Comparison of ENCODE assay signal across 8 cellular contexts in the genomic region with DNA sequence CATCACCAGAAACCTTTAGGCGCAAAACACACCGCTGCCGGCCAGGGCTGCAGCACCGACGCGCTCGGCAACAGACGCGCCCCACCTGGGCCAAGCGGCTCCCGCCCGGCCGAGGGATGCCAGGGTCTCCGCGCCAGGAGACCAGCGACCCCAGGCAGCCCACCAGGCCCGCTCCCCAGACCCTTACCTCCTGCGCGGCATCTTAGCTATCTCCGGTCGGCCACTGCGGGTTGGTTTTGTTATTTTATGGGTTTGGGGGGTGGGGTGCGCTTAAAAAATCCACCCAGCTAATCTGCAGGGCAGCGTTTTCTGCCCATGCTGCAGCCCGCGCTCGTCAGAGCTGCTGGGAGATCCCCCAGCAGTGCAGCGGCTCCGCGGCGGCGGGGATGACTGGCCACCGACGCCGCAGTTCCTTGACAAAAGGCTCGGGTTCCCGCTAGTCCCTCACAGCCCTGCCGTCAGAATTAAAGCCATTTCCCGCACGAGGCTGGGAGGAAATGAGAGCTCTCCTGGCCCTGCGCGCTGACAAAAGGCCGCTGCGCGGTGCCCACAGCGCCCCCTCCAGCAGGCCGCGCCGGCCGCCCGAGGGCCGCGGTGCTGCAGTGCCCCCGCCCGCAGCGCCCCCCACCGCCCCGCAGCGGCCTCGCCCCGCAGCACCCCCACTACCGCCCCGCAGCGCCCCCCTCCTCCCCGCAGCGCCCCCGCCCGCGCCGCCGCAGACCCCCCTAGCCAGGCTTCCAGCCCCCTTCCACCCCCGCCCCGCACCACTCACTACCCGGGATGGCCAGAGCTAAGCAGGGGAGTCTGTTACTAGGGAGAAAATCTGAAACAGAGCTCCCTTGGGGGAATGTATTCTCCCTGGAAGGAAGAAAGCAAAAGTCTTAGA. TPM values are rescaled to one million over a fixed set of nuclear protein-coding genes. Genes with fewer than 3 reads are reported as not detected.
DNase-seq lines count a peak whose midpoint lies in the region; ATAC-seq, FAIRE-seq and TF ChIP-seq lines count a peak whose summit lies in the region.

A gene with protein sequence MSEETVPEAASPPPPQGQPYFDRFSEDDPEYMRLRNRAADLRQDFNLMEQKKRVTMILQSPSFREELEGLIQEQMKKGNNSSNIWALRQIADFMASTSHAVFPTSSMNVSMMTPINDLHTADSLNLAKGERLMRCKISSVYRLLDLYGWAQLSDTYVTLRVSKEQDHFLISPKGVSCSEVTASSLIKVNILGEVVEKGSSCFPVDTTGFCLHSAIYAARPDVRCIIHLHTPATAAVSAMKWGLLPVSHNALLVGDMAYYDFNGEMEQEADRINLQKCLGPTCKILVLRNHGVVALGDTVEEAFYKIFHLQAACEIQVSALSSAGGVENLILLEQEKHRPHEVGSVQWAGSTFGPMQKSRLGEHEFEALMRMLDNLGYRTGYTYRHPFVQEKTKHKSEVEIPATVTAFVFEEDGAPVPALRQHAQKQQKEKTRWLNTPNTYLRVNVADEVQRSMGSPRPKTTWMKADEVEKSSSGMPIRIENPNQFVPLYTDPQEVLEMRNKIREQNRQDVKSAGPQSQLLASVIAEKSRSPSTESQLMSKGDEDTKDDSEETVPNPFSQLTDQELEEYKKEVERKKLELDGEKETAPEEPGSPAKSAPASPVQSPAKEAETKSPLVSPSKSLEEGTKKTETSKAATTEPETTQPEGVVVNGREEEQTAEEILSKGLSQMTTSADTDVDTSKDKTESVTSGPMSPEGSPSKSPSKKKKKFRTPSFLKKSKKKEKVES (minus strand): TSS at position 502 of the 886 bp plus-strand sequence. CDS start 61,792 bp downstream, outside the sequence.

- peaks cover 9% of the 10 kb centered on the region for H3K4me1 ChIP-seq in CD8-positive, alpha-beta T cell (ENCODE audit: insufficient read depth, low read length)
- peaks cover 2 to 12% of the 10 kb centered on the region in 2 experiments; a peak in 4 of 5 replicates for H3K4me1 ChIP-seq in K562 (replicated peaks in 1 of 2; ENCODE audit: control insufficient read depth in 2 of 2, insufficient read depth in 2 of 2, low read length in 2 of 2)

- no peaks in the 10 kb centered on the region for H3K9me3 Mint-ChIP-seq in CD8-positive, alpha-beta T cell

- TF ChIP-seq RAD21 in K562 (CRISPR knock-in tag; conservative IDR thresholded peaks at IDR 0.05 in 1 of 2, IDR thresholded peaks at IDR 0.05 in 1 of 2): peak; percentile 21 to 64; a peak in 3 of 4 replicates

- H3K9me3 ChIP-seq in CD8-positive, alpha-beta T cell (ENCODE audit: low read length): no peaks in the 10 kb centered on the region
- H3K9me3 ChIP-seq in K562 (replicated peaks; ENCODE audit: control insufficient read depth, insufficient read depth, low read depth, low read length): no peaks in the 10 kb centered on the region

- CTCF ChIA-PET in CD8-positive, alpha-beta T cell (lab: Charles Lee): interaction anchor here (0.6 to 1.6 kb wide), 14 partner anchors 9 to 417 kb away, joined by 3 to 7 read pairs (median 4); no protein-coding TSS in a partner anchor
- CTCF ChIA-PET in RWPE1 (lab: Yijun Ruan, JAX) (interaction anchor here (0.5 to 1.3 kb wide), 11 partner anchors 9 to 927 kb away, joined by 3 to 6 read pairs (median 3); no protein-coding TSS in a partner anchor), K562 (lab: Yijun Ruan, JAX; ENCODE audit: low intra/inter-chr PET ratio) (interaction anchor here (0.6 to 2.4 kb wide), 8 partner anchors 25 to 407 kb away, joined by 3 to 32 read pairs (median 4); no protein-coding TSS in a partner anchor)

- H3K4me1 Mint-ChIP-seq in CD8-positive, alpha-beta T cell (ENCODE audit: low read depth): peaks cover 14% of the 10 kb centered on the region

- WGBS in K562 (ENCODE audit: insufficient coverage, low coverage, missing lambda C conversion rate): under 1% methylated on average over 38 of the region's 74 CpGs

- peak; percentile 61; the same call in 1 of the 2 replicates for TF ChIP-seq POLR2A in K562 (conservative IDR thresholded peaks at IDR 0.05)

- peak within 1 kb of the TSS; percentile 63 for H3K4me3 ChIP-seq in CD8-positive, alpha-beta T cell (ENCODE audit: low read depth, low read length)
- peak within 1 kb of the TSS; percentile 73 for H3K4me3 ChIP-seq in K562

- peak within 1 kb of the TSS; percentile 74 to 95 for H3K9ac ChIP-seq in K562 (ENCODE audit: insufficient read depth in 1 of 2, low read depth in 2 of 2, low read length in 2 of 2)

- no peak within 1 kb of the TSS for H3K27ac ChIP-seq in CD8-positive, alpha-beta T cell (ENCODE audit: low read depth, low read length)
- H3K27ac ChIP-seq in RWPE1 (no peak within 1 kb of the TSS), K562 (ENCODE audit: extremely low read depth, low read depth, low read length) (peak within 1 kb of the TSS; percentile 65)

- no peaks in the 10 kb centered on the region for H4K20me1 ChIP-seq in K562 (replicated peaks; ENCODE audit: control insufficient read depth, insufficient read depth, low read length)

- H3K36me3 Mint-ChIP-seq in CD8-positive, alpha-beta T cell: no peaks in the 10 kb centered on the region

- peaks cover 14% of the 10 kb centered on the region for H3K79me2 ChIP-seq in K562 (ENCODE audit: control insufficient read depth, insufficient read depth, low read length)

- H3K27me3 Mint-ChIP-seq in CD8-positive, alpha-beta T cell (ENCODE audit: low read depth): peaks cover 32% of the 10 kb centered on the region

- intact Hi-C loops in CD8-positive, alpha-beta T cell (cut with DNase I, micrococcal nuclease): loop anchor here in 1 of 2 experiments (5.0 kb wide), 1 partner anchor 111 kb away; no protein-coding TSS in a partner anchor
- intact Hi-C loops in K562 (cut with micrococcal nuclease): loop anchor here (1.0 to 5.0 kb wide), 3 partner anchors 61 to 466 kb away; a partner anchor contains a TSS

- H3K27ac Mint-ChIP-seq in CD8-positive, alpha-beta T cell: peak within 1 kb of the TSS; percentile 77

- H3K9me1 ChIP-seq in K562 (ENCODE audit: control insufficient read depth, insufficient read depth, low read length): no peaks in the 10 kb centered on the region

- no peak for TF ChIP-seq CTCF in CD8-positive, alpha-beta T cell (IDR thresholded peaks at IDR 0.05)
- TF ChIP-seq CTCF in RWPE1 (conservative IDR thresholded peaks at IDR 0.05; ENCODE audit: low read depth) (no peak), K562 (IDR thresholded peaks at IDR 0.05 in 2 of 3, conservative IDR thresholded peaks at IDR 0.05 in 1 of 3; ENCODE audit: insufficient read depth in 2 of 3, low read depth in 1 of 3, low read length in 3 of 3) (peak; percentile 55 to 96 (median 84))

- no peaks in the 10 kb centered on the region for H3K36me3 ChIP-seq in CD8-positive, alpha-beta T cell (ENCODE audit: insufficient read depth, low read length)
- H3K36me3 ChIP-seq in K562 (ENCODE audit: control insufficient read depth, insufficient read depth, low read length): no peaks in the 10 kb centered on the region

- POLR2A ChIA-PET in CD8-positive, alpha-beta T cell (lab: Charles Lee): interaction anchor here (1.1 kb wide), 1 partner anchor 10 kb away, joined by 3 read pairs; no protein-coding TSS in a partner anchor
- POLR2A ChIA-PET in RWPE1 (lab: Yijun Ruan, JAX; ENCODE audit: low non-redundant PET): no interaction called here
- POLR2A ChIA-PET in K562 (lab: Yijun Ruan, JAX): interaction anchor here (0.6 to 2.3 kb wide), 16 partner anchors 9 to 1407 kb away, joined by 3 to 7 read pairs (median 4); a partner anchor contains a TSS

- peak in 6 of 7 experiments; percentile 8 to 65 (median 28) for DNase-seq in CD8-positive, alpha-beta T cell
- DNase-seq in HTR-8/SVneo (ENCODE audit: insufficient read length, low spot score) (peak; percentile 72), RWPE1 (ENCODE audit: low spot score) (peak; percentile 22), K562 (ENCODE audit: extremely low read depth in 1 of 4, low spot score in 3 of 4) (peak; percentile 78 to 87 (median 85)), iPS-NIHi7 (ENCODE audit: extremely low spot score) (peak; percentile 86), HK-2 (ENCODE audit: unreplicated experiment) (no peak)
- peak; percentile 34 for DNase-seq in stimulated activated CD4-positive, alpha-beta T cell treated with anti-CD3 and anti-CD28 coated beads, Interleukin-12 subunit alpha, Interleukin-12 subunit beta, amount 100 ng/mL, for 4 hours

- FAIRE-seq in HTR-8/SVneo (lab: Jason Lieb, UNC) (peak; percentile 51), K562 (lab: Jason Lieb, UNC) (no peak)

- H3K4me2 ChIP-seq in K562 (ENCODE audit: insufficient read depth, low read length): peak within 1 kb of the TSS; percentile 83

- in situ Hi-C loops in K562 (cut with MboI): no loop called here

- TF ChIP-seq EP300 in K562 (IDR thresholded peaks at IDR 0.05; ENCODE audit: low read length): no peak

- no TSS peak for BruUV-seq in K562 (replicated peaks; lab: Mats Ljungman, UMichigan)

- no peaks in the 10 kb centered on the region for H3K27me3 ChIP-seq in CD8-positive, alpha-beta T cell (ENCODE audit: insufficient read depth, low read length)
- H3K27me3 ChIP-seq in K562 (ENCODE audit: control insufficient read depth in 2 of 2, insufficient read depth in 2 of 2, low read length in 2 of 2): no peaks in the 10 kb centered on the region; a peak in 1 of 5 replicates

- H2AFZ ChIP-seq in K562 (ENCODE audit: low read depth, low read length): peak within 1 kb of the TSS; percentile 98

- H3K4me3 Mint-ChIP-seq in CD8-positive, alpha-beta T cell: peak within 1 kb of the TSS; percentile 84

- peak; percentile 66 for ATAC-seq in CD8-positive, alpha-beta T cell
- ATAC-seq in K562 (peak; percentile 95), HG02610 (IDR thresholded peaks at IDR 0.05; ENCODE audit: unreplicated experiment) (no peak)

TF ChIP-seq in K562, 482 proteins besides CTCF, POLR2A, EP300 and RAD21 (continues in another document):
- TF ChIP-seq ZKSCAN3 (CRISPR knock-in tag; IDR thresholded peaks at IDR 0.05): no peak

RNA-seq across cellular contexts. Expression of the gene that starts here (rescaled TPM):
- total RNA-seq in CD8-positive, alpha-beta T cell: 1 to 10 TPM; 2.5 to 3.0 TPM
- total RNA-seq in K562 (2011; cell fraction: chromatin; rRNA removed; ENCODE audit: low replicate concordance): 39.1 and 60.6 TPM in 2 replicates
- 38.0 and 48.7 TPM in 2 replicates for total RNA-seq in K562 (2011; cell fraction: nucleolus; rRNA removed)
- total RNA-seq in K562 (2011; cell fraction: nucleoplasm; rRNA removed): 46.6 and 51.7 TPM in 2 replicates
- total RNA-seq in K562 (2014; rRNA removed): 52.1 and 59.3 TPM in 2 replicates
- 18.1 and 19.1 TPM in 2 replicates for total RNA-seq in K562 (2014; rRNA removed; fragmentation: Illumina TruSeq; extraction: Trizol)
- 17.9 and 19.7 TPM in 2 replicates for total RNA-seq in K562 (2015; rRNA removed; fragmentation: Illumina TruSeq; extraction: Trizol)
- 59.6 and 63.0 TPM in 2 replicates for total RNA-seq in K562 (2021)
- polyA plus RNA-seq in K562 (2011; rRNA removed): 15.0 and 36.2 TPM in 2 replicates
- 20.6 and 70.3 TPM in 2 replicates for polyA plus RNA-seq in K562 (2011; cell fraction: cytosol; rRNA removed)
- polyA plus RNA-seq in K562 (2011; cell fraction: nucleus; rRNA removed): 23.5 and 81.6 TPM in 2 replicates
- polyA plus RNA-seq in K562 (2012): 20.9 and 29.6 TPM in 2 replicates
- polyA plus RNA-seq in K562 (2014; fragmentation: Illumina TruSeq; extraction: Trizol): 60.0 and 60.4 TPM in 2 replicates
- 1 to 10 TPM; 3.5 to 4.0 TPM for polyA plus RNA-seq in K562 (2014; fragmentation: Nextera tagmentation; extraction: Ambion mirVana)
- polyA plus RNA-seq in K562 (2014; rRNA removed): 55.9 and 58.6 TPM in 2 replicates
- 17.1 and 65.5 TPM in 2 replicates for polyA minus RNA-seq in K562 (2011; rRNA and poly(A)+ RNA removed)
- 26.8 and 57.4 TPM in 2 replicates for polyA minus RNA-seq in K562 (2011; cell fraction: cytosol; rRNA and poly(A)+ RNA removed)
- polyA minus RNA-seq in K562 (2011; cell fraction: nucleus; rRNA and poly(A)+ RNA removed): 12.8 and 32.0 TPM in 2 replicates

Comparison
In these comparisons a context has a peak if more than half of its experiments do, and no peak if none do; other contexts are left out.
1. RNA of the gene that starts here (total RNA-seq): 17.9 to 63.0 TPM in K562; 2.5 to 3.0 TPM in CD8-positive, alpha-beta T cell; every median in the first group is over 4 times any median in the second.
2. CTCF ChIP-seq: peak in K562 (3 of 3); none in CD8-positive, alpha-beta T cell (single experiment) and RWPE1 (single experiment).